In genomic region chr9:21455320-21455719, GRCh38 we compare ENCODE assay signal across 8 cellular contexts. TPM values are rescaled to one million over a fixed set of nuclear protein-coding genes. Genes with fewer than 3 reads are reported as not detected.
A peak's percentile ranks its signal among the peaks of the same experiment; 100 is the strongest.
DNase-seq lines count a peak whose midpoint lies in the region; ATAC-seq, FAIRE-seq and TF ChIP-seq lines count a peak whose summit lies in the region.

No MANE protein-coding gene starts in this region.

- H4K20me1 ChIP-seq in Loucy (ENCODE audit: insufficient read depth, low read length, poor library complexity, severe bottlenecking) (no peaks in the 10 kb centered on the region), astrocyte (ENCODE audit: insufficient read depth, low read length) (no peaks in the 10 kb centered on the region)

- H3K9me2 ChIP-seq in Loucy (replicated peaks; ENCODE audit: low read depth, low read length): no peaks in the 10 kb centered on the region

- TF ChIP-seq POLR2A in heart left ventricle (IDR thresholded peaks at IDR 0.05): no peak

- H3K9ac ChIP-seq in Loucy (ENCODE audit: low read depth, low read length, poor library complexity, severe bottlenecking): no peak overlapping the region
- H3K9ac ChIP-seq in astrocyte (ENCODE audit: low read length): no peak overlapping the region

- no peak overlapping the region for H3K27ac ChIP-seq in heart left ventricle
- H3K27ac ChIP-seq in astrocyte (ENCODE audit: low read depth, low read length): no peak overlapping the region

- H3K4me1 ChIP-seq in heart left ventricle: no peaks in the 10 kb centered on the region
- H3K4me1 ChIP-seq in Loucy (ENCODE audit: insufficient read depth, low read length, poor library complexity, severe bottlenecking): no peaks in the 10 kb centered on the region
- peaks cover 4% of the 10 kb centered on the region for H3K4me1 ChIP-seq in astrocyte (ENCODE audit: insufficient read depth, low read length)

- TF ChIP-seq CTCF in heart left ventricle (IDR thresholded peaks at IDR 0.05) (peak in 11 of 12 donors; percentile 16 to 54 (median 35)), Loucy (conservative IDR thresholded peaks at IDR 0.05; ENCODE audit: low read length) (peak; percentile 66), astrocyte (IDR thresholded peaks at IDR 0.05; ENCODE audit: insufficient read depth, low read depth, low read length) (peak; percentile 48)

- no peak overlapping the region for H3K27ac Mint-ChIP-seq in astrocyte (ENCODE audit: unreplicated experiment)

- H3K4me3 Mint-ChIP-seq in astrocyte (ENCODE audit: unreplicated experiment): no peak overlapping the region

- H3K9me3 ChIP-seq in heart left ventricle: no peaks in the 10 kb centered on the region
- H3K9me3 ChIP-seq in Loucy (ENCODE audit: insufficient read depth, low read depth, low read length): no peaks in the 10 kb centered on the region
- H3K9me3 ChIP-seq in astrocyte (ENCODE audit: insufficient read depth, low read depth, low read length): no peaks in the 10 kb centered on the region

- intact Hi-C loops in heart left ventricle (cut with DNase I) (no loop called here), Right ventricle myocardium inferior (cut with DNase I) (no loop called here)

- H3K4me1 Mint-ChIP-seq in astrocyte (ENCODE audit: low read depth, unreplicated experiment): peaks cover 2% of the 10 kb centered on the region

- H3K36me3 ChIP-seq in heart left ventricle (no peaks in the 10 kb centered on the region), Loucy (ENCODE audit: insufficient read depth, low read length) (no peaks in the 10 kb centered on the region), astrocyte (ENCODE audit: insufficient read depth, low read length) (peaks cover 10% of the 10 kb centered on the region)

- peaks cover 3% of the 10 kb centered on the region for H3K9me3 Mint-ChIP-seq in astrocyte (ENCODE audit: unreplicated experiment)

- no peak for FAIRE-seq in astrocyte (lab: Jason Lieb, UNC)

- no peaks in the 10 kb centered on the region for H3F3A ChIP-seq in Loucy (ENCODE audit: low read depth)

- H3K27me3 ChIP-seq in heart left ventricle (peaks cover 0 to 6% (median 0%) of the 10 kb centered on the region in 9 donors), Loucy (ENCODE audit: insufficient read depth, low read length, poor library complexity, severe bottlenecking) (no peaks in the 10 kb centered on the region), astrocyte (ENCODE audit: insufficient read depth, low read length) (no peaks in the 10 kb centered on the region)

- ATAC-seq in heart left ventricle (peak in 1 of 4 donors; percentile 59), Right ventricle myocardium inferior (no peak), left lobe of liver (peak; percentile 85)

- no peaks in the 10 kb centered on the region for H3K36me3 Mint-ChIP-seq in astrocyte (ENCODE audit: low read depth, unreplicated experiment)

- no peak overlapping the region for H3K4me3 ChIP-seq in heart left ventricle
- H3K4me3 ChIP-seq in Loucy (ENCODE audit: low read length, poor library complexity, severe bottlenecking): no peak overlapping the region
- H3K4me3 ChIP-seq in astrocyte (ENCODE audit: insufficient read depth, low read depth, low read length): no peak overlapping the region

- H2AFZ ChIP-seq in Loucy (ENCODE audit: low read length) (no peak overlapping the region), astrocyte (ENCODE audit: low read depth, low read length) (no peak overlapping the region)

- H3K79me2 ChIP-seq in Loucy (ENCODE audit: insufficient read depth, low read length) (no peaks in the 10 kb centered on the region), astrocyte (ENCODE audit: insufficient read depth, low read length) (no peaks in the 10 kb centered on the region)

- no peaks in the 10 kb centered on the region for H3K27me3 Mint-ChIP-seq in astrocyte (ENCODE audit: low read depth, unreplicated experiment)

- H3K4me2 ChIP-seq in Loucy (ENCODE audit: low read depth, low read length, poor library complexity, severe bottlenecking) (no peak overlapping the region), astrocyte (ENCODE audit: low read length) (no peak overlapping the region)

- DNase-seq in heart left ventricle (no peak), Right ventricle myocardium inferior (ENCODE audit: missing footprints) (no peak), HCEC 1CT (peak; percentile 58), astrocyte (ENCODE audit: low read depth) (no peak), left lobe of liver (ENCODE audit: low spot score) (no peak), GOT3 (lab: John Stamatoyannopoulos, UW) (no peak), A172 (ENCODE audit: low spot score) (no peak)

RNA-seq across cellular contexts. Expression of gene IFNA1, which starts 15.1 kb away (rescaled TPM):
- total RNA-seq in heart left ventricle (not detected), Right ventricle myocardium inferior (not detected), astrocyte (not detected in 2 replicates), left lobe of liver (not detected)
- not detected for polyA plus RNA-seq in heart left ventricle
- total RNA-seq in A172 (2014; rRNA removed; shearing (Covaris generic)): not detected in 2 replicates

RNA-seq across cellular contexts. Expression of gene IFNE, which starts 26.8 kb away (rescaled TPM):
- total RNA-seq in heart left ventricle (under 1 TPM in 1 of 9 donors, not detected in 8; 0.68 TPM), Right ventricle myocardium inferior (not detected), astrocyte (0.26 and 0.57 TPM in 2 replicates), left lobe of liver (not detected)
- not detected for polyA plus RNA-seq in heart left ventricle
- not detected in 2 replicates for total RNA-seq in A172 (2014; rRNA removed; shearing (Covaris generic))

RNA-seq across cellular contexts. Expression of gene IFNA8, which starts 46.4 kb away (rescaled TPM):
- not detected for total RNA-seq in heart left ventricle
- polyA plus RNA-seq in heart left ventricle: not detected
- not detected for total RNA-seq in Right ventricle myocardium inferior
- total RNA-seq in astrocyte: not detected in 2 replicates
- total RNA-seq in left lobe of liver: not detected
- total RNA-seq in A172 (2014; rRNA removed; shearing (Covaris generic)): not detected in 2 replicates
